ENCODE assay signal across 25 cellular contexts in the genomic region with DNA sequence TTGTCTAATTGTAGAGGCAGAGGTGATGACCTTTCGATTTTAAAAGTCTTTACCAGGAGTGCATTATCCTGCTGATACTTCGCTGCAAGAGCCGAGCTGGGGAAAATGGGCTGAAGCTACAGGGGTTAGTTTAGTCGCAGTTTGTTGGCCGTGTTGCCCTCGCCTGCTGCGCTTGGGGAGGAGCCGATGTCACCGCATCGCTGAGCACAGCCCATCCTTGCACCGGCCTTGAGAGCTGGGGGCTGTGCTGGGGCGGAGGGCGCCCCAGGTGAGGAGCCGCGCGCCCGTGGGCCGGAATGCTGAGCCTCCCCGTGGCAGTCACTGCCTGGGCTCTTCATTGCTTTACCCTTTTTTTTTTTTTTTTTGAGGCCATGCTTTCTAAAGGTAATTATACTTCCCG. TPM values are rescaled to one million over a fixed set of nuclear protein-coding genes. Genes with fewer than 3 reads are reported as not detected.
DNase-seq lines count a peak whose midpoint lies in the region; ATAC-seq and TF ChIP-seq lines count a peak whose summit lies in the region.
"Had no signal": no experiment of that assay in that cellular context is flagged by ENCODE, and none has a peak within 500 bp of the region (broad histone marks: within the 10 kb centered on the region; RNA-seq: fewer than 3 reads in every experiment).

No MANE protein-coding gene starts in this region.

- H3K4me1 Mint-ChIP-seq in activated T-helper 17 cell treated with anti-CD3 and anti-CD28 coated beads, Interleukin-2, amount 50 U/mL, for 72 hours: no peaks in the 10 kb centered on the region
- H3K4me1 Mint-ChIP-seq in neural progenitor cell (peaks cover 28% of the 10 kb centered on the region), T-cell (no peaks in the 10 kb centered on the region)
- H3K4me1 Mint-ChIP-seq: activated CD4-positive, alpha-beta memory T cell treated with anti-CD3 and anti-CD28 coated beads, Interleukin-2, amount 10 ng/mL, durations not matched to agents 7 days and 5 days had no signal

- peaks cover 0 to 13% (median 0%) of the 10 kb centered on the region in 11 experiments; a peak in 3 of 22 replicates for H4K20me1 ChIP-seq in BLaER1 treated with 17β-estradiol and CSF1 and Interleukin-3, amounts not matched to agents 10 nM and 100 nM
- no peaks in the 10 kb centered on the region for H4K20me1 ChIP-seq in neural progenitor cell (ENCODE audit: low read depth)

- no peak for TF ChIP-seq CTCF in neural progenitor cell (IDR thresholded peaks at IDR 0.05)

- H3K36me3 Mint-ChIP-seq in activated T-helper 17 cell treated with anti-CD3 and anti-CD28 coated beads, Interleukin-2, amount 50 U/mL, for 72 hours (ENCODE audit: low read depth): no peaks in the 10 kb centered on the region
- H3K36me3 Mint-ChIP-seq in neural progenitor cell: no peaks in the 10 kb centered on the region
- H3K36me3 Mint-ChIP-seq in T-cell: no peaks in the 10 kb centered on the region

- no peaks in the 10 kb centered on the region for H3K79me2 ChIP-seq in neural progenitor cell (ENCODE audit: low read depth)

- peaks cover 12% of the 10 kb centered on the region for H3F3A ChIP-seq in neural progenitor cell (ENCODE audit: low read depth)

- H3K36me3 ChIP-seq in BLaER1 treated with 17β-estradiol and CSF1 and Interleukin-3, amounts not matched to agents 10 nM and 100 nM: no peaks in the 10 kb centered on the region; a peak in 1 of 22 replicates
- H3K36me3 ChIP-seq in neural progenitor cell: no peaks in the 10 kb centered on the region
- H3K36me3 ChIP-seq: prostate gland had no signal

- H3K4me3 Mint-ChIP-seq in activated T-helper 17 cell treated with anti-CD3 and anti-CD28 coated beads, Interleukin-2, amount 50 U/mL, for 72 hours: peak overlapping the region; percentile 44
- H3K4me3 Mint-ChIP-seq in neural progenitor cell (peak overlapping the region; percentile 53), T-cell (peak overlapping the region in 1 of 3 donors; percentile 44)
- H3K4me3 Mint-ChIP-seq: activated CD4-positive, alpha-beta memory T cell treated with anti-CD3 and anti-CD28 coated beads, Interleukin-2, amount 10 ng/mL, durations not matched to agents 7 days and 5 days had no signal

- no peak for ATAC-seq in activated T-helper 17 cell treated with anti-CD3 and anti-CD28 coated beads, Interleukin-2, amount 50 U/mL, for 72 hours (replicated peaks)
- no peak for ATAC-seq in T-cell (replicated peaks in 1 of 4)
- ATAC-seq: HepG2 had no signal

- H3K27me3 ChIP-seq in BLaER1 treated with 17β-estradiol and CSF1 and Interleukin-3, amounts not matched to agents 10 nM and 100 nM: peaks cover 0 to 48% (median 0%) of the 10 kb centered on the region in 11 experiments; a peak in 6 of 22 replicates
- H3K27me3 ChIP-seq in neural progenitor cell: no peaks in the 10 kb centered on the region
- H3K27me3 ChIP-seq: testis had no signal

- peak overlapping the region; percentile 89 to 99 (median 97) for H3K4me2 ChIP-seq in BLaER1 treated with 17β-estradiol and CSF1 and Interleukin-3, amounts not matched to agents 10 nM and 100 nM
- peak overlapping the region; percentile 73 for H3K4me2 ChIP-seq in neural progenitor cell

- DNase-seq in neural progenitor cell (ENCODE audit: low spot score) (peak; percentile 78), NOMO-1 treated with dmso at 0.1 percent for 144 hours (lab: John Stamatoyannopoulos, UW; ENCODE audit: unreplicated experiment) (no peak), T-cell (no peak), epidermal melanocyte (ENCODE audit: insufficient read length, low spot score) (no peak)
- DNase-seq: activated CD4-positive, alpha-beta memory T cell treated with anti-CD3 and anti-CD28 coated beads, Interleukin-2, amount 10 ng/mL, durations not matched to agents 7 days and 5 days; activated gamma-delta T cell; anterior cingulate cortex; caudate nucleus; dermis blood vessel endothelial cell; DMS53; glutamatergic neuron; kidney glomerular epithelial cell; NCI-H1105; NCI-H526 treated with DMSO at 0.1 percent for 48 hours; RPMI8226; small intestine; stimulated activated naive CD4-positive, alpha-beta T cell; testis had no signal

- POLR2A ChIA-PET in T-cell (lab: Charles Lee): no interaction called here

- H3K4me1 ChIP-seq in BLaER1 treated with 17β-estradiol and CSF1 and Interleukin-3, amounts not matched to agents 10 nM and 100 nM: peaks cover 37 to 98% (median 75%) of the 10 kb centered on the region in 10 experiments
- peaks cover 33% of the 10 kb centered on the region for H3K4me1 ChIP-seq in neural progenitor cell

- H3K9me3 ChIP-seq in BLaER1 treated with 17β-estradiol and CSF1 and Interleukin-3, amounts not matched to agents 10 nM and 100 nM (replicated peaks in 1 of 11): peaks cover under 1 to 14% (median 9%) of the 10 kb centered on the region in 11 experiments; a peak in 18 of 22 replicates
- H3K9me3 ChIP-seq in neural progenitor cell (ENCODE audit: low read depth): no peaks in the 10 kb centered on the region
- H3K9me3 ChIP-seq: prostate gland, testis had no signal

- H3K9ac ChIP-seq in BLaER1 treated with 17β-estradiol and CSF1 and Interleukin-3, amounts not matched to agents 10 nM and 100 nM: peak overlapping the region; percentile 6 to 78 (median 67); a peak in 19 of 22 replicates
- no peak overlapping the region for H3K9ac ChIP-seq in neural progenitor cell

- CTCF ChIA-PET in T-cell (lab: Charles Lee): interaction anchor here in 1 of 2 donors (0.6 kb wide), 1 partner anchor 532 kb away, joined by 3 read pairs; no protein-coding TSS in a partner anchor

- H3K27ac Mint-ChIP-seq in activated T-helper 17 cell treated with anti-CD3 and anti-CD28 coated beads, Interleukin-2, amount 50 U/mL, for 72 hours: no peak overlapping the region
- H3K27ac Mint-ChIP-seq in neural progenitor cell (peak overlapping the region; percentile 50), T-cell (no peak overlapping the region)
- H3K27ac Mint-ChIP-seq: activated CD4-positive, alpha-beta memory T cell treated with anti-CD3 and anti-CD28 coated beads, Interleukin-2, amount 10 ng/mL, durations not matched to agents 7 days and 5 days had no signal

- peak overlapping the region in 8 of 11 experiments; percentile 39 to 82 (median 67); a peak in 14 of 22 replicates for H3K27ac ChIP-seq in BLaER1 treated with 17β-estradiol and CSF1 and Interleukin-3, amounts not matched to agents 10 nM and 100 nM
- H3K27ac ChIP-seq in neural progenitor cell: peak overlapping the region; percentile 9
- H3K27ac ChIP-seq: prostate gland, SK-N-MC, testis had no signal

- no peaks in the 10 kb centered on the region for H3K27me3 Mint-ChIP-seq in activated T-helper 17 cell treated with anti-CD3 and anti-CD28 coated beads, Interleukin-2, amount 50 U/mL, for 72 hours
- H3K27me3 Mint-ChIP-seq in neural progenitor cell (ENCODE audit: insufficient read depth, low read depth): peaks cover 31% of the 10 kb centered on the region
- peaks cover 0 to 6% of the 10 kb centered on the region in 2 donors for H3K27me3 Mint-ChIP-seq in T-cell
- H3K27me3 Mint-ChIP-seq: activated CD4-positive, alpha-beta memory T cell treated with anti-CD3 and anti-CD28 coated beads, Interleukin-2, amount 10 ng/mL, durations not matched to agents 7 days and 5 days had no signal

- H2AFZ ChIP-seq in neural progenitor cell (replicated peaks): no peak overlapping the region

- H3K4me3 ChIP-seq in BLaER1 treated with 17β-estradiol and CSF1 and Interleukin-3, amounts not matched to agents 10 nM and 100 nM: peak overlapping the region; percentile 36 to 68 (median 56); a peak in 19 of 20 replicates
- H3K4me3 ChIP-seq in GM08714 (ENCODE audit: low read length): peak overlapping the region; percentile 9; the same call in 1 of the 2 replicates
- H3K4me3 ChIP-seq in neural progenitor cell: no peak overlapping the region
- H3K4me3 ChIP-seq: prostate gland, SK-N-MC, testis had no signal

- H3K9me3 Mint-ChIP-seq in activated T-helper 17 cell treated with anti-CD3 and anti-CD28 coated beads, Interleukin-2, amount 50 U/mL, for 72 hours: no peaks in the 10 kb centered on the region
- H3K9me3 Mint-ChIP-seq in neural progenitor cell (peaks cover 22% of the 10 kb centered on the region), T-cell (no peaks in the 10 kb centered on the region)

RNA-seq across cellular contexts. Expression of a gene that starts 50.0 kb away (rescaled TPM):
- 1 to 10 TPM in 1 of 2 donors, not detected in 1; 2.7 TPM for total RNA-seq in activated T-helper 17 cell treated with anti-CD3 and anti-CD28 coated beads, Interleukin-2, amount 50 U/mL, for 72 hours
- total RNA-seq in neural progenitor cell (ENCODE audit: low replicate concordance) (0.40 TPM in 1 of 2 replicates, not detected in the other), T-cell (1 to 10 TPM in 1 of 5 donors, under 1 TPM in 3, not detected in 1; 0.29 to 1.1 (median 0.43) TPM)
- total RNA-seq: endothelial cell of umbilical vein had no signal
